ENCODE assay signal across 8 cellular contexts in genomic region chr3:170690133-170690981, GRCh38.
A peak's percentile ranks its signal among the peaks of the same experiment; 100 is the strongest.
DNase-seq lines count a peak whose midpoint lies in the region; ATAC-seq and TF ChIP-seq lines count a peak whose summit lies in the region.

No MANE protein-coding gene starts in this region.

- H3K27me3 Mint-ChIP-seq in neural progenitor cell (ENCODE audit: insufficient read depth, low read depth) (peaks cover 3% of the 10 kb centered on the region), type B pancreatic cell (peaks cover 4% of the 10 kb centered on the region)

- no peak for ATAC-seq in GM19023 (IDR thresholded peaks at IDR 0.05; ENCODE audit: unreplicated experiment)

- H3K79me2 ChIP-seq in neural progenitor cell (ENCODE audit: low read depth) = no peaks in the 10 kb centered on the region

- H3K9me3 Mint-ChIP-seq in neural progenitor cell = peaks cover 5% of the 10 kb centered on the region
- no peaks in the 10 kb centered on the region for H3K9me3 Mint-ChIP-seq in type B pancreatic cell

- no peaks in the 10 kb centered on the region for H3K36me3 ChIP-seq in neural progenitor cell

- no peak for TF ChIP-seq POLR2A in erythroblast (IDR thresholded peaks at IDR 0.05; ENCODE audit: low read length)

- H4K20me1 ChIP-seq in neural progenitor cell (ENCODE audit: low read depth) = no peaks in the 10 kb centered on the region

- no peak overlapping the region for H3K27ac Mint-ChIP-seq in neural progenitor cell
- no peak overlapping the region for H3K27ac Mint-ChIP-seq in type B pancreatic cell

- DNase-seq in DMS 273 treated with DMSO at 0.1 percent for 48 hours (lab: John Stamatoyannopoulos, UW) (peak; percentile 13), H4 (ENCODE audit: low spot score) (peak; percentile 63), NCI-H2227 (lab: John Stamatoyannopoulos, UW; ENCODE audit: unreplicated experiment) (peak; percentile 75), erythroblast (lab: John Stamatoyannopoulos, UW) (peak; percentile 76 to 79), neural progenitor cell (ENCODE audit: low spot score) (peak; percentile 76), type B pancreatic cell (ENCODE audit: extremely low spot score, unreplicated experiment) (peak; percentile 72)
- peak; percentile 4 to 16 for DNase-seq in activated CD4-positive, alpha-beta T cell treated with anti-CD3 and anti-CD28 coated beads, Interleukin-2, amount 50 U/mL, for 4 hours

- no peak overlapping the region for H3K27ac ChIP-seq in neural progenitor cell

- H3K4me3 Mint-ChIP-seq in neural progenitor cell (no peak overlapping the region), type B pancreatic cell (no peak overlapping the region)

- no peaks in the 10 kb centered on the region for H3F3A ChIP-seq in neural progenitor cell (ENCODE audit: low read depth)

- no peaks in the 10 kb centered on the region for H3K27me3 ChIP-seq in neural progenitor cell

- no peak overlapping the region for H2AFZ ChIP-seq in neural progenitor cell (replicated peaks)

- H3K4me2 ChIP-seq in neural progenitor cell = no peak overlapping the region

- no peak overlapping the region for H3K9ac ChIP-seq in neural progenitor cell

- H3K4me1 Mint-ChIP-seq in neural progenitor cell = peaks cover 4% of the 10 kb centered on the region
- peaks cover 9% of the 10 kb centered on the region for H3K4me1 Mint-ChIP-seq in type B pancreatic cell (ENCODE audit: unreplicated experiment)

- H3K9me3 ChIP-seq in neural progenitor cell (ENCODE audit: low read depth) = no peaks in the 10 kb centered on the region

- peak; percentile 79 for TF ChIP-seq CTCF in neural progenitor cell (IDR thresholded peaks at IDR 0.05)
- peak; percentile 84 for TF ChIP-seq CTCF in type B pancreatic cell (conservative IDR thresholded peaks at IDR 0.05)

- H3K36me3 Mint-ChIP-seq in neural progenitor cell (no peaks in the 10 kb centered on the region), type B pancreatic cell (peaks cover 3% of the 10 kb centered on the region)

- H3K4me3 ChIP-seq in neural progenitor cell = no peak overlapping the region

- no peaks in the 10 kb centered on the region for H3K4me1 ChIP-seq in neural progenitor cell

Comparison
In these comparisons a context has a peak if more than half of its experiments do, and no peak if none do; other contexts are left out.
1. DNase-seq: peak in every context shown above with its lines; median percentile 78 in erythroblast; 76 in neural progenitor cell; 75 in NCI-H2227; 72 in type B pancreatic cell; 63 in H4; 13 in DMS 273 treated with DMSO at 0.1 percent for 48 hours; 10 in activated CD4-positive, alpha-beta T cell treated with anti-CD3 and anti-CD28 coated beads, Interleukin-2, amount 50 U/mL, for 4 hours.